In genomic region chr13:84607614-84608013, GRCh38 we compare ENCODE assay signal across 15 cellular contexts.
DNase-seq lines count a peak whose midpoint lies in the region; ATAC-seq and TF ChIP-seq lines count a peak whose summit lies in the region.
"Had no signal": no experiment of that assay in that cellular context is flagged by ENCODE, and none has a peak within 500 bp of the region (broad histone marks: within the 10 kb centered on the region; RNA-seq: fewer than 3 reads in every experiment).

No MANE protein-coding gene starts in this region.

- in situ Hi-C loops in Caki2 (cut with HindIII; ENCODE audit: low pct_unique_long_range_greater_than_20kb, low sequenced_read_pairs) = no loop called here

- no peak overlapping the region for H3K27ac ChIP-seq in naive thymus-derived CD4-positive, alpha-beta T cell (ENCODE audit: low read depth, low read length)

- no peaks in the 10 kb centered on the region for H3K9me3 Mint-ChIP-seq in mesothelial cell of epicardium
- H3K9me3 Mint-ChIP-seq in naive thymus-derived CD4-positive, alpha-beta T cell = peaks cover 0 to 14% (median 2%) of the 10 kb centered on the region in 11 donors
- H3K9me3 Mint-ChIP-seq: neural crest cell had no signal

- peak; percentile 19 for DNase-seq in Caki2 (ENCODE audit: low read depth)
- peak; percentile 77 for DNase-seq in MG63
- peak; percentile 85 for DNase-seq in dedifferentiated amniotic fluid mesenchymal stem cell (ENCODE audit: extremely low spot score)
- no peak for DNase-seq in mesothelial cell of epicardium (ENCODE audit: low spot score in 2 of 2, unreplicated experiment in 2 of 2)
- DNase-seq in NCI-H2196 treated with DMSO at 0.1 percent for 48 hours (lab: John Stamatoyannopoulos, UW; ENCODE audit: unreplicated experiment) = no peak
- DNase-seq in naive thymus-derived CD4-positive, alpha-beta T cell = no peak
- DNase-seq: activated CD8-positive, alpha-beta memory T cell treated with anti-CD3 and anti-CD28 coated beads, Interleukin-2, amount 50 U/mL, for 4 hours; CD8-positive, alpha-beta memory T cell; immature natural killer cell; NCI-H2081 treated with DMSO at 0.1 percent for 48 hours; stimulated activated CD4-positive, alpha-beta T cell treated with anti-CD3 and anti-CD28 coated beads, Interleukin-15, amount 100 ng/mL, for 24 hours had no signal

- peak overlapping the region; percentile 61 for H3K27ac Mint-ChIP-seq in mesothelial cell of epicardium
- no peak overlapping the region for H3K27ac Mint-ChIP-seq in naive thymus-derived CD4-positive, alpha-beta T cell
- H3K27ac Mint-ChIP-seq: CD8-positive, alpha-beta memory T cell; immature natural killer cell had no signal

- no peak overlapping the region for H3K4me3 Mint-ChIP-seq in mesothelial cell of epicardium
- no peak overlapping the region for H3K4me3 Mint-ChIP-seq in naive thymus-derived CD4-positive, alpha-beta T cell
- H3K4me3 Mint-ChIP-seq: CD8-positive, alpha-beta memory T cell; immature natural killer cell; neural crest cell had no signal

- H3K9me3 ChIP-seq in MG63 = no peaks in the 10 kb centered on the region
- H3K9me3 ChIP-seq in naive thymus-derived CD4-positive, alpha-beta T cell (ENCODE audit: control insufficient read depth in 2 of 3, low read length in 3 of 3) = no peaks in the 10 kb centered on the region

- H3K27me3 ChIP-seq in MG63 = no peaks in the 10 kb centered on the region
- H3K27me3 ChIP-seq in naive thymus-derived CD4-positive, alpha-beta T cell (ENCODE audit: control insufficient read depth in 2 of 2, insufficient read depth in 2 of 2, low read length in 2 of 2) = no peaks in the 10 kb centered on the region

- H3K4me1 ChIP-seq in naive thymus-derived CD4-positive, alpha-beta T cell (ENCODE audit: control insufficient read depth in 2 of 2, insufficient read depth in 2 of 2, low read length in 2 of 2) = no peaks in the 10 kb centered on the region

- CTCF ChIA-PET in naive thymus-derived CD4-positive, alpha-beta T cell (lab: Charles Lee) = no interaction called here

- no peak for TF ChIP-seq CTCF in mesothelial cell of epicardium (IDR thresholded peaks at IDR 0.05; ENCODE audit: unreplicated experiment)

- ATAC-seq in GM21737 (IDR thresholded peaks at IDR 0.05; ENCODE audit: unreplicated experiment) = no peak
- ATAC-seq in naive thymus-derived CD4-positive, alpha-beta T cell = no peak
- no peak for ATAC-seq in HG02970 (IDR thresholded peaks at IDR 0.05; ENCODE audit: low FRiP score, unreplicated experiment)
- ATAC-seq: K562 had no signal

- no peaks in the 10 kb centered on the region for H3K36me3 Mint-ChIP-seq in mesothelial cell of epicardium
- H3K36me3 Mint-ChIP-seq in naive thymus-derived CD4-positive, alpha-beta T cell = no peaks in the 10 kb centered on the region
- H3K36me3 Mint-ChIP-seq: CD8-positive, alpha-beta memory T cell; immature natural killer cell had no signal

- intact Hi-C loops in naive thymus-derived CD4-positive, alpha-beta T cell (cut with micrococcal nuclease) = no loop called here

- no peaks in the 10 kb centered on the region for H3K36me3 ChIP-seq in MG63
- H3K36me3 ChIP-seq in naive thymus-derived CD4-positive, alpha-beta T cell (ENCODE audit: control insufficient read depth in 2 of 3, insufficient read depth in 3 of 3, low read length in 3 of 3) = no peaks in the 10 kb centered on the region

- POLR2A ChIA-PET in naive thymus-derived CD4-positive, alpha-beta T cell (lab: Charles Lee) = no interaction called here

- H3K27me3 Mint-ChIP-seq in mesothelial cell of epicardium (ENCODE audit: low read depth) = no peaks in the 10 kb centered on the region
- H3K27me3 Mint-ChIP-seq in naive thymus-derived CD4-positive, alpha-beta T cell = no peaks in the 10 kb centered on the region
- H3K27me3 Mint-ChIP-seq: CD8-positive, alpha-beta memory T cell had no signal

- H3K4me1 Mint-ChIP-seq in mesothelial cell of epicardium = peaks cover 15% of the 10 kb centered on the region
- H3K4me1 Mint-ChIP-seq in naive thymus-derived CD4-positive, alpha-beta T cell = no peaks in the 10 kb centered on the region
- H3K4me1 Mint-ChIP-seq: CD8-positive, alpha-beta memory T cell; immature natural killer cell; neural crest cell had no signal

- H3K4me3 ChIP-seq in MG63 = no peak overlapping the region
- H3K4me3 ChIP-seq in naive thymus-derived CD4-positive, alpha-beta T cell (ENCODE audit: low read length) = no peak overlapping the region
- H3K4me3 ChIP-seq: K562 had no signal

Comparison
In these comparisons a context has a peak if more than half of its experiments do, and no peak if none do; other contexts are left out.
1. DNase-seq: peak in Caki2 (single experiment), MG63 (single experiment) and dedifferentiated amniotic fluid mesenchymal stem cell (single experiment); none in mesothelial cell of epicardium (0 of 2), NCI-H2196 treated with DMSO at 0.1 percent for 48 hours (single experiment) and naive thymus-derived CD4-positive, alpha-beta T cell (0 of 9).